In genomic region chr15:39774688-39775267, GRCh38 we compare ENCODE assay signal across 13 cellular contexts. TPM values are rescaled to one million over a fixed set of nuclear protein-coding genes. Genes with fewer than 3 reads are reported as not detected.
A peak's percentile ranks its signal among the peaks of the same experiment; 100 is the strongest.
DNase-seq lines count a peak whose midpoint lies in the region; ATAC-seq and TF ChIP-seq lines count a peak whose summit lies in the region.
"Had no signal": no experiment of that assay in that cellular context is flagged by ENCODE, and none has a peak within 500 bp of the region (broad histone marks: within the 10 kb centered on the region; RNA-seq: fewer than 3 reads in every experiment).

No MANE protein-coding gene starts in this region.

- no peak overlapping the region for H3K27ac Mint-ChIP-seq in activated T-helper 1 cell treated with anti-CD3 and anti-CD28 coated beads, Interleukin-12 subunit alpha, Interleukin-12 subunit beta, Interleukin-2, Interleukin-4 antibody, amounts not matched to agents 30 ng/mL and 10 ng/mL and 1 ng/mL, durations not matched to agents 14 hours and 24 hours and 36 hours

- H3K4me3 Mint-ChIP-seq in activated T-helper 1 cell treated with anti-CD3 and anti-CD28 coated beads, Interleukin-12 subunit alpha, Interleukin-12 subunit beta, Interleukin-2, Interleukin-4 antibody, amounts not matched to agents 30 ng/mL and 10 ng/mL and 1 ng/mL, durations not matched to agents 14 hours and 24 hours and 36 hours, result no peak overlapping the region

- H3K79me2 ChIP-seq in OCI-LY7 (ENCODE audit: insufficient read depth, low read depth, low read length), result no peaks in the 10 kb centered on the region

- H3K4me1 Mint-ChIP-seq in activated T-helper 1 cell treated with anti-CD3 and anti-CD28 coated beads, Interleukin-12 subunit alpha, Interleukin-12 subunit beta, Interleukin-2, Interleukin-4 antibody, amounts not matched to agents 30 ng/mL and 10 ng/mL and 1 ng/mL, durations not matched to agents 14 hours and 24 hours and 36 hours (ENCODE audit: low read depth), result peaks cover 20% of the 10 kb centered on the region

- no TSS peak for BruUV-seq in OCI-LY7 (replicated peaks; lab: Mats Ljungman, UMichigan)

- no peaks in the 10 kb centered on the region for H4K20me1 ChIP-seq in OCI-LY7 (ENCODE audit: insufficient read depth, low read length)

- POLR2A ChIA-PET in OCI-LY7 (lab: Charles Lee), result interaction anchor here (1.2 kb wide), 1 partner anchor 8 kb away, joined by 4 read pairs; the partner anchor contains the start of gene FSIP1

- peak overlapping the region; percentile 62 for H2AFZ ChIP-seq in OCI-LY7 (ENCODE audit: low read length)

- H3K9me3 ChIP-seq in OCI-LY7 (ENCODE audit: low read length), result no peaks in the 10 kb centered on the region
- H3K9me3 ChIP-seq in neutrophil, result no peaks in the 10 kb centered on the region
- no peaks in the 10 kb centered on the region for H3K9me3 ChIP-seq in colonic mucosa
- H3K9me3 ChIP-seq: gastrocnemius medialis, suprapubic skin had no signal

- H3K9me3 Mint-ChIP-seq in activated T-helper 1 cell treated with anti-CD3 and anti-CD28 coated beads, Interleukin-12 subunit alpha, Interleukin-12 subunit beta, Interleukin-2, Interleukin-4 antibody, amounts not matched to agents 30 ng/mL and 10 ng/mL and 1 ng/mL, durations not matched to agents 14 hours and 24 hours and 36 hours, result no peaks in the 10 kb centered on the region

- H3K4me1 ChIP-seq in OCI-LY7 (ENCODE audit: insufficient read depth, low read length, poor library complexity, severe bottlenecking) (peaks cover 8% of the 10 kb centered on the region), neutrophil (ENCODE audit: control insufficient read depth in 1 of 2, insufficient read depth in 1 of 2, low read depth in 1 of 2, low read length in 1 of 2) (peaks cover 5 to 10% of the 10 kb centered on the region in 2 experiments), colonic mucosa (no peaks in the 10 kb centered on the region)

- H3K36me3 Mint-ChIP-seq in activated T-helper 1 cell treated with anti-CD3 and anti-CD28 coated beads, Interleukin-12 subunit alpha, Interleukin-12 subunit beta, Interleukin-2, Interleukin-4 antibody, amounts not matched to agents 30 ng/mL and 10 ng/mL and 1 ng/mL, durations not matched to agents 14 hours and 24 hours and 36 hours (ENCODE audit: low read depth), result no peaks in the 10 kb centered on the region

- peak; percentile 65 for ATAC-seq in GM18909 (IDR thresholded peaks at IDR 0.05; ENCODE audit: poor library complexity, unreplicated experiment)
- ATAC-seq in GM21515 (IDR thresholded peaks at IDR 0.05; ENCODE audit: unreplicated experiment), result no peak
- ATAC-seq in HG02852 (IDR thresholded peaks at IDR 0.05; ENCODE audit: unreplicated experiment), result no peak
- ATAC-seq: gastrocnemius medialis had no signal

- CTCF ChIA-PET in OCI-LY7 (lab: Charles Lee; ENCODE audit: unreplicated experiment), result no interaction called here

- H3K9ac ChIP-seq in colonic mucosa (ENCODE audit: low read depth in 2 of 2, low read length in 2 of 2), result no peak overlapping the region

- H3K4me3 ChIP-seq in OCI-LY7 (ENCODE audit: low read depth, low read length, poor library complexity, severe bottlenecking) (no peak overlapping the region), neutrophil (ENCODE audit: low read depth in 1 of 2, low read length in 1 of 2) (no peak overlapping the region), colonic mucosa (no peak overlapping the region)
- H3K4me3 ChIP-seq: gastrocnemius medialis, suprapubic skin had no signal

- H3K36me3 ChIP-seq in OCI-LY7 (ENCODE audit: insufficient read depth, low read length) (no peaks in the 10 kb centered on the region), neutrophil (no peaks in the 10 kb centered on the region), colonic mucosa (no peaks in the 10 kb centered on the region)
- H3K36me3 ChIP-seq: gastrocnemius medialis, suprapubic skin had no signal

- DNase-seq in OCI-LY7 (ENCODE audit: low spot score) (peak; percentile 33), colonic mucosa (no peak), H4 (ENCODE audit: low spot score) (no peak)
- peak; percentile 24 for DNase-seq in activated T-helper 1 cell treated with anti-CD3 and anti-CD28 coated beads, Interleukin-12 subunit alpha, Interleukin-12 subunit beta, Interleukin-2, Interleukin-4 antibody, amounts not matched to agents 30 ng/mL and 10 ng/mL and 1 ng/mL, durations not matched to agents 14 hours and 24 hours and 36 hours (ENCODE audit: low spot score)
- DNase-seq: DMS153, gastrocnemius medialis, Kasumi-1, NCI-H526 had no signal

- H3K27me3 ChIP-seq in neutrophil (no peaks in the 10 kb centered on the region), colonic mucosa (no peaks in the 10 kb centered on the region)
- H3K27me3 ChIP-seq: gastrocnemius medialis, suprapubic skin had no signal

- H3K4me2 ChIP-seq in OCI-LY7 (ENCODE audit: low read length), result no peak overlapping the region; the same call in 1 of the 2 replicates

- H3K27ac ChIP-seq in OCI-LY7 (ENCODE audit: low read depth, low read length, poor library complexity, severe bottlenecking) (no peak overlapping the region), neutrophil (peak overlapping the region; percentile 7), colonic mucosa (no peak overlapping the region)
- H3K27ac ChIP-seq: gastrocnemius medialis, suprapubic skin had no signal

- intact Hi-C loops in OCI-LY7 (cut with micrococcal nuclease; ENCODE audit: unreplicated experiment) (no loop called here), colonic mucosa (cut with DNase I) (no loop called here)
- intact Hi-C loops in activated T-helper 1 cell treated with anti-CD3 and anti-CD28 coated beads, Interleukin-12 subunit alpha, Interleukin-12 subunit beta, Interleukin-2, Interleukin-4 antibody, amounts not matched to agents 30 ng/mL and 10 ng/mL and 1 ng/mL, durations not matched to agents 14 hours and 24 hours and 36 hours (cut with micrococcal nuclease), result no loop called here

- no peak for TF ChIP-seq CTCF in OCI-LY7 (conservative IDR thresholded peaks at IDR 0.05; ENCODE audit: low read length)
- no peak for TF ChIP-seq CTCF in neutrophil (IDR thresholded peaks at IDR 0.05)
- no peak for TF ChIP-seq CTCF in colonic mucosa (IDR thresholded peaks at IDR 0.05)

- no peaks in the 10 kb centered on the region for H3K9me2 ChIP-seq in OCI-LY7 (ENCODE audit: insufficient read depth, low read length)

- peaks cover 7% of the 10 kb centered on the region for H3K27me3 Mint-ChIP-seq in activated T-helper 1 cell treated with anti-CD3 and anti-CD28 coated beads, Interleukin-12 subunit alpha, Interleukin-12 subunit beta, Interleukin-2, Interleukin-4 antibody, amounts not matched to agents 30 ng/mL and 10 ng/mL and 1 ng/mL, durations not matched to agents 14 hours and 24 hours and 36 hours (ENCODE audit: insufficient read depth)

RNA-seq across cellular contexts. Expression of gene FSIP1, which starts 7.9 kb away (rescaled TPM):
- total RNA-seq in OCI-LY7 (2014; rRNA removed; shearing (Covaris generic)), result 0.21 and 0.28 TPM in 2 replicates
- total RNA-seq in OCI-LY7 (2022) (0.65 and 0.66 TPM in 2 replicates), colonic mucosa (1 to 10 TPM; 4.1 to 5.3 TPM)
- 0.26 and 0.34 TPM in 2 replicates for total RNA-seq in activated T-helper 1 cell treated with anti-CD3 and anti-CD28 coated beads, Interleukin-12 subunit alpha, Interleukin-12 subunit beta, Interleukin-2, Interleukin-4 antibody, amounts not matched to agents 30 ng/mL and 10 ng/mL and 1 ng/mL, durations not matched to agents 14 hours and 24 hours and 36 hours
- 1.0 and 1.3 TPM in 2 replicates for total RNA-seq in H4 (2014; rRNA removed; shearing (Covaris generic))

Comparison
In these comparisons a context has a peak if more than half of its experiments do, and no peak if none do; other contexts are left out.
1. DNase-seq: peak in OCI-LY7 (single experiment) and activated T-helper 1 cell treated with anti-CD3 and anti-CD28 coated beads, Interleukin-12 subunit alpha, Interleukin-12 subunit beta, Interleukin-2, Interleukin-4 antibody, amounts not matched to agents 30 ng/mL and 10 ng/mL and 1 ng/mL, durations not matched to agents 14 hours and 24 hours and 36 hours (single experiment); none in colonic mucosa (single experiment) and H4 (single experiment).